Comparison of ENCODE assay signal across 24 cellular contexts in genomic region chr7:2148189-2148588, GRCh38.
DNase-seq lines count a peak whose midpoint lies in the region; ATAC-seq and TF ChIP-seq lines count a peak whose summit lies in the region.
"Had no signal": no experiment of that assay in that cellular context is flagged by ENCODE, and none has a peak within 500 bp of the region (broad histone marks: within the 10 kb centered on the region; RNA-seq: fewer than 3 reads in every experiment).

No MANE protein-coding gene starts in this region.

- no TSS peak for BruUV-seq in PC-3 (replicated peaks; lab: Mats Ljungman, UMichigan)

- H3K4me3 Mint-ChIP-seq in naive thymus-derived CD4-positive, alpha-beta T cell = no peak overlapping the region
- H3K4me3 Mint-ChIP-seq: activated naive CD4-positive, alpha-beta T cell treated with anti-CD3 and anti-CD28 coated beads for 36 hours; central memory CD8-positive, alpha-beta T cell had no signal

- DNase-seq in PC-3 (no peak), foreskin keratinocyte (no peak), NCI-H69 (lab: John Stamatoyannopoulos, UW) (no peak), KG1 (lab: John Stamatoyannopoulos, UW) (no peak)
- no peak for DNase-seq in naive thymus-derived CD4-positive, alpha-beta T cell
- DNase-seq: activated naive CD4-positive, alpha-beta T cell treated with anti-CD3 and anti-CD28 coated beads for 36 hours; activated T-cell treated with anti-CD3 and anti-CD28 coated beads, Interleukin-2, amount 50 U/mL, for 48 hours; amygdala; effector CD4-positive, alpha-beta T cell; EL; Karpas-422; NCI-H1092 treated with DMSO at 0.1 percent for 48 hours; NCI-H2029 treated with DMSO at 0.1 percent for 48 hours; NK-92 treated with Interleukin-12 subunit alpha and Interleukin-12 subunit beta, amount 100 ng/mL, for 24 hours; RPMI8226; stimulated activated CD4-positive, alpha-beta T cell treated with anti-CD3 and anti-CD28 coated beads, Interleukin-12 subunit alpha, Interleukin-12 subunit beta, amount 100 ng/mL, for 4 hours had no signal

- CTCF ChIA-PET in PC-3 (lab: Charles Lee) = no interaction called here
- CTCF ChIA-PET in naive thymus-derived CD4-positive, alpha-beta T cell (lab: Charles Lee) = no interaction called here

- H3K36me3 Mint-ChIP-seq in naive thymus-derived CD4-positive, alpha-beta T cell = peaks cover 0 to 23% (median 1%) of the 10 kb centered on the region in 5 donors

- H3K27ac ChIP-seq in BLaER1 (peak overlapping the region; percentile 76), PC-3 (ENCODE audit: low read length) (no peak overlapping the region), foreskin keratinocyte (no peak overlapping the region)
- no peak overlapping the region for H3K27ac ChIP-seq in naive thymus-derived CD4-positive, alpha-beta T cell (ENCODE audit: low read depth, low read length)
- H3K27ac ChIP-seq: upper lobe of left lung had no signal

- H3K27me3 ChIP-seq in BLaER1 (no peaks in the 10 kb centered on the region), PC-3 (ENCODE audit: low read length) (no peaks in the 10 kb centered on the region), foreskin keratinocyte (no peaks in the 10 kb centered on the region)
- H3K27me3 ChIP-seq in naive thymus-derived CD4-positive, alpha-beta T cell (ENCODE audit: control insufficient read depth in 2 of 2, insufficient read depth in 2 of 2, low read length in 2 of 2) = no peaks in the 10 kb centered on the region
- H3K27me3 ChIP-seq: upper lobe of left lung had no signal

- no peaks in the 10 kb centered on the region for H3K27me3 Mint-ChIP-seq in naive thymus-derived CD4-positive, alpha-beta T cell
- H3K27me3 Mint-ChIP-seq: central memory CD8-positive, alpha-beta T cell had no signal

- POLR2A ChIA-PET in PC-3 (lab: Charles Lee; ENCODE audit: unreplicated experiment) = no interaction called here
- POLR2A ChIA-PET in naive thymus-derived CD4-positive, alpha-beta T cell (lab: Charles Lee) = interaction anchor here (0.7 kb wide), 1 partner anchor 228 kb away, joined by 3 read pairs; no protein-coding TSS in a partner anchor

- H2AFZ ChIP-seq in PC-3 (ENCODE audit: low read length) = no peak overlapping the region

- H3F3A ChIP-seq in PC-3 (ENCODE audit: low read length, unreplicated experiment) = no peaks in the 10 kb centered on the region

- H3K4me1 ChIP-seq in BLaER1 = peaks cover 100% of the 10 kb centered on the region
- H3K4me1 ChIP-seq in PC-3 (ENCODE audit: insufficient read depth, low read length) = no peaks in the 10 kb centered on the region
- no peaks in the 10 kb centered on the region for H3K4me1 ChIP-seq in foreskin keratinocyte
- H3K4me1 ChIP-seq in naive thymus-derived CD4-positive, alpha-beta T cell (ENCODE audit: control insufficient read depth in 2 of 2, insufficient read depth in 2 of 2, low read length in 2 of 2) = no peaks in the 10 kb centered on the region
- H3K4me1 ChIP-seq: upper lobe of left lung had no signal

- H4K20me1 ChIP-seq in BLaER1 (no peaks in the 10 kb centered on the region), PC-3 (ENCODE audit: low read length) (no peaks in the 10 kb centered on the region)

- peaks cover 6% of the 10 kb centered on the region for H3K9me3 ChIP-seq in BLaER1
- no peaks in the 10 kb centered on the region for H3K9me3 ChIP-seq in PC-3 (ENCODE audit: low read length)
- no peaks in the 10 kb centered on the region for H3K9me3 ChIP-seq in naive thymus-derived CD4-positive, alpha-beta T cell (ENCODE audit: control insufficient read depth in 2 of 3, low read length in 3 of 3)
- H3K9me3 ChIP-seq: mucosa of descending colon, upper lobe of left lung had no signal

- TF ChIP-seq CTCF in GM12873 (IDR thresholded peaks at IDR 0.05; ENCODE audit: insufficient read depth, low read depth, low read length, missing control alignments) (peak; percentile 21), PC-3 (conservative IDR thresholded peaks at IDR 0.05; ENCODE audit: low read depth, low read length) (peak; percentile 32; the same call in 1 of the 2 replicates), foreskin keratinocyte (conservative IDR thresholded peaks at IDR 0.05) (peak; percentile 12)

- no peak overlapping the region for H3K27ac Mint-ChIP-seq in naive thymus-derived CD4-positive, alpha-beta T cell
- H3K27ac Mint-ChIP-seq: activated naive CD4-positive, alpha-beta T cell treated with anti-CD3 and anti-CD28 coated beads for 36 hours had no signal

- no peaks in the 10 kb centered on the region for H3K9me3 Mint-ChIP-seq in naive thymus-derived CD4-positive, alpha-beta T cell
- H3K9me3 Mint-ChIP-seq: activated naive CD4-positive, alpha-beta T cell treated with anti-CD3 and anti-CD28 coated beads for 36 hours; central memory CD8-positive, alpha-beta T cell had no signal

- ATAC-seq in PC-3 = no peak
- ATAC-seq in foreskin keratinocyte = no peak
- no peak for ATAC-seq in HG03460 (IDR thresholded peaks at IDR 0.05; ENCODE audit: unreplicated experiment)
- no peak for ATAC-seq in naive thymus-derived CD4-positive, alpha-beta T cell
- ATAC-seq: esophagus mucosa, left lobe of liver, mucosa of descending colon had no signal

- peaks cover 40% of the 10 kb centered on the region for H3K36me3 ChIP-seq in BLaER1
- H3K36me3 ChIP-seq in PC-3 (ENCODE audit: low read depth, low read length) = peaks cover 5% of the 10 kb centered on the region; the same call in 1 of the 2 replicates
- peaks cover 0 to 50% (median 0%) of the 10 kb centered on the region in 3 experiments for H3K36me3 ChIP-seq in naive thymus-derived CD4-positive, alpha-beta T cell (ENCODE audit: control insufficient read depth in 2 of 3, insufficient read depth in 3 of 3, low read length in 3 of 3)

- H3K9me2 ChIP-seq in PC-3 (replicated peaks; ENCODE audit: low read length) = no peaks in the 10 kb centered on the region

- peak overlapping the region; percentile 96 for H3K4me2 ChIP-seq in BLaER1
- H3K4me2 ChIP-seq in PC-3 (ENCODE audit: low read length) = no peak overlapping the region

- H3K4me1 Mint-ChIP-seq in naive thymus-derived CD4-positive, alpha-beta T cell = peaks cover 0 to 5% (median 0%) of the 10 kb centered on the region in 7 donors

- no peaks in the 10 kb centered on the region for H3K79me2 ChIP-seq in PC-3 (ENCODE audit: low read length)

- H3K4me3 ChIP-seq in BLaER1 (no peak overlapping the region), PC-3 (ENCODE audit: low read length) (no peak overlapping the region)
- no peak overlapping the region for H3K4me3 ChIP-seq in naive thymus-derived CD4-positive, alpha-beta T cell (ENCODE audit: low read length)
- H3K4me3 ChIP-seq: mucosa of descending colon, upper lobe of left lung had no signal

- H3K9ac ChIP-seq in BLaER1 (peak overlapping the region; percentile 54; the same call in 1 of the 2 replicates), PC-3 (ENCODE audit: low read length) (no peak overlapping the region)

- intact Hi-C loops in PC-3 (cut with micrococcal nuclease) = no loop called here
- intact Hi-C loops in naive thymus-derived CD4-positive, alpha-beta T cell (cut with micrococcal nuclease) = no loop called here
